1 cellular context compared by ENCODE assay signal in the genomic region with DNA sequence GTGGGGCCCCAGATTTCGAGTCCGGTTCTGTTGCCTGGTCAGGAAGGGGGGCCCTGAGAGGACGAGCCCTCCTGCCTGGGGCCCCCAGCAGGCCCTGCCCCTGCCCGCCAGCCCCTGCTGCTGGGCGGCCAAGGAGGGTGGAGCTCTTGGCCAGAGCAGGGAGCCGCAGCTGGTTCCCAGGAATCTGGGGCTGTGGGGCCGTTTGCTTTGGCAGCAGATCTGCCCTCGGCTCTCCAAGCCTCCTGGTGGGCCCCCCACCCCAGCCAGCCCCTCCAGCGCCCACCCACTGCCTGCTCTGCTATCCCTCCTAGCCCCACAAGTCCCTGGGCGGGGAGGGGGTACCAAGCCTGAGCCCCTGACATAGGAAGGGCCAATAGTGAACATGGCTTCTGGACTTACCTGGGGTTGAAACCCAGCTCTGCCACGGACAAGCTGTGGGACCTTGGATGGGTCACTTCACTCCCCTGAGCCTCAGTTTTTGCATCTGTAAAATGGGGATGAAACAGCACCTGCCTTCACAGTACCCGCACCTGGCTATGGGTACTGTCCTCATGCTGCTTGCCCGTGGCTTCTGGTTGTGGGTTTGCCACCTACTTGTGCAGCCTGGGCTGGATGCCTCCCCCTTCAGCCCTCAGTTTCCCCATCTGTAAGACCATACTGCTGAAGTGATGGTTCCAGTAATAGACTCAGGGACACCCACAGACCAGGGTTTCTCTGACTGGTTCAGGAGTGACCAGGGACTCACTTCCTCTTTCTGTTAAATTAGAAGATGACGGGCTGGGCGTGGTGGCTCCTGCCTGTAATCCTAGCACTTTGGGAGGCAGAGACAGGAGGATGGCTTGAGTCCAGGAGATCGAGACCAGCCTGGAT.
TF ChIP-seq lines count a peak whose summit lies in the region.

No MANE protein-coding gene starts in this region.

TF ChIP-seq in K562, 482 proteins besides CTCF, POLR2A, EP300 and RAD21 (continues in another document):
- TF ChIP-seq RBBP5 (IDR thresholded peaks at IDR 0.05; ENCODE audit: borderline replicate concordance, insufficient read depth, low read length, poor library complexity, severe bottlenecking) = no peak
- TF ChIP-seq CBX5 (IDR thresholded peaks at IDR 0.05; ENCODE audit: borderline replicate concordance, low read depth) = no peak
- TF ChIP-seq DIDO1 (tag; IDR thresholded peaks at IDR 0.05; ENCODE audit: low read depth) = no peak
- TF ChIP-seq BCOR (IDR thresholded peaks at IDR 0.05) = peak; percentile 99
- TF ChIP-seq, protein P1, sequence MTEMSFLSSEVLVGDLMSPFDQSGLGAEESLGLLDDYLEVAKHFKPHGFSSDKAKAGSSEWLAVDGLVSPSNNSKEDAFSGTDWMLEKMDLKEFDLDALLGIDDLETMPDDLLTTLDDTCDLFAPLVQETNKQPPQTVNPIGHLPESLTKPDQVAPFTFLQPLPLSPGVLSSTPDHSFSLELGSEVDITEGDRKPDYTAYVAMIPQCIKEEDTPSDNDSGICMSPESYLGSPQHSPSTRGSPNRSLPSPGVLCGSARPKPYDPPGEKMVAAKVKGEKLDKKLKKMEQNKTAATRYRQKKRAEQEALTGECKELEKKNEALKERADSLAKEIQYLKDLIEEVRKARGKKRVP (CRISPR knock-in tag; IDR thresholded peaks at IDR 0.05) = no peak
- no peak for TF ChIP-seq SIN3A (IDR thresholded peaks at IDR 0.05; ENCODE audit: borderline replicate concordance in 2 of 2, control insufficient read depth in 1 of 2, low read depth in 2 of 2, low read length in 2 of 2)
- TF ChIP-seq ADNP (tag; IDR thresholded peaks at IDR 0.05) = peak; percentile 91
- TF ChIP-seq POLR2AphosphoS5 (IDR thresholded peaks at IDR 0.05; ENCODE audit: control insufficient read depth, insufficient read depth, low read depth, low read length) = no peak
- TF ChIP-seq ZNF12 (CRISPR knock-in tag; IDR thresholded peaks at IDR 0.05) = no peak
- no peak for TF ChIP-seq SRSF9 (IDR thresholded peaks at IDR 0.05; ENCODE audit: borderline replicate concordance, low read depth, low read length)
- TF ChIP-seq MXI1 (IDR thresholded peaks at IDR 0.05; ENCODE audit: low read depth, low read length) = no peak
- no peak for TF ChIP-seq MEF2A (IDR thresholded peaks at IDR 0.05; ENCODE audit: control insufficient read depth, low read depth, low read length)
- TF ChIP-seq, protein P2, sequence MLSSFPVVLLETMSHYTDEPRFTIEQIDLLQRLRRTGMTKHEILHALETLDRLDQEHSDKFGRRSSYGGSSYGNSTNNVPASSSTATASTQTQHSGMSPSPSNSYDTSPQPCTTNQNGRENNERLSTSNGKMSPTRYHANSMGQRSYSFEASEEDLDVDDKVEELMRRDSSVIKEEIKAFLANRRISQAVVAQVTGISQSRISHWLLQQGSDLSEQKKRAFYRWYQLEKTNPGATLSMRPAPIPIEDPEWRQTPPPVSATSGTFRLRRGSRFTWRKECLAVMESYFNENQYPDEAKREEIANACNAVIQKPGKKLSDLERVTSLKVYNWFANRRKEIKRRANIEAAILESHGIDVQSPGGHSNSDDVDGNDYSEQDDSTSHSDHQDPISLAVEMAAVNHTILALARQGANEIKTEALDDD (IDR thresholded peaks at IDR 0.05) = no peak
- TF ChIP-seq ATF7 (IDR thresholded peaks at IDR 0.05) = no peak
- TF ChIP-seq TCFL5 (CRISPR knock-in tag; conservative IDR thresholded peaks at IDR 0.05) = no peak
- no peak for TF ChIP-seq SMC3 (conservative IDR thresholded peaks at IDR 0.05; ENCODE audit: insufficient read depth, low read depth, low read length)
- peak; percentile 94 for TF ChIP-seq CBX1 (IDR thresholded peaks at IDR 0.05; ENCODE audit: low read depth)
- TF ChIP-seq ELF2 (CRISPR knock-in tag; IDR thresholded peaks at IDR 0.05) = no peak
- no peak for TF ChIP-seq NR1H2 (CRISPR knock-in tag; IDR thresholded peaks at IDR 0.05)
- peak; percentile 30 for TF ChIP-seq PHF20 (IDR thresholded peaks at IDR 0.05; ENCODE audit: partially characterized antibody)
- no peak for TF ChIP-seq HMGN3 (IDR thresholded peaks at IDR 0.05; ENCODE audit: borderline replicate concordance, extremely low read depth, insufficient read length, low read depth, low read length)
- no peak for TF ChIP-seq TARDBP (IDR thresholded peaks at IDR 0.05)
- TF ChIP-seq TAF9B (IDR thresholded peaks at IDR 0.05; ENCODE audit: partially characterized antibody) = no peak
- no peak for TF ChIP-seq STAT5B (CRISPR knock-in tag; IDR thresholded peaks at IDR 0.05)
- no peak for TF ChIP-seq MBD2 (IDR thresholded peaks at IDR 0.05; ENCODE audit: borderline replicate concordance, low read depth)
- TF ChIP-seq ZNF217 (CRISPR knock-in tag; IDR thresholded peaks at IDR 0.05) = no peak
- TF ChIP-seq ZBED1 (IDR thresholded peaks at IDR 0.05) = no peak
- TF ChIP-seq SREBF1 (IDR thresholded peaks at IDR 0.05; ENCODE audit: borderline replicate concordance, low read depth, low read length) = no peak
- TF ChIP-seq PTTG1 (tag; IDR thresholded peaks at IDR 0.05; ENCODE audit: low read depth) = no peak
- no peak for TF ChIP-seq CREB1 (IDR thresholded peaks at IDR 0.05)
- no peak for TF ChIP-seq CREB1 (CRISPR knock-in tag; IDR thresholded peaks at IDR 0.05)
- TF ChIP-seq HDGF (IDR thresholded peaks at IDR 0.05) = peak; percentile 30; the same call in 1 of the 2 replicates
- TF ChIP-seq PTBP1 (IDR thresholded peaks at IDR 0.05; ENCODE audit: low read depth, low read length) = 0 out of 2 replicates have a peak, but pooled peaks have one; percentile 42
- TF ChIP-seq, protein P3, sequence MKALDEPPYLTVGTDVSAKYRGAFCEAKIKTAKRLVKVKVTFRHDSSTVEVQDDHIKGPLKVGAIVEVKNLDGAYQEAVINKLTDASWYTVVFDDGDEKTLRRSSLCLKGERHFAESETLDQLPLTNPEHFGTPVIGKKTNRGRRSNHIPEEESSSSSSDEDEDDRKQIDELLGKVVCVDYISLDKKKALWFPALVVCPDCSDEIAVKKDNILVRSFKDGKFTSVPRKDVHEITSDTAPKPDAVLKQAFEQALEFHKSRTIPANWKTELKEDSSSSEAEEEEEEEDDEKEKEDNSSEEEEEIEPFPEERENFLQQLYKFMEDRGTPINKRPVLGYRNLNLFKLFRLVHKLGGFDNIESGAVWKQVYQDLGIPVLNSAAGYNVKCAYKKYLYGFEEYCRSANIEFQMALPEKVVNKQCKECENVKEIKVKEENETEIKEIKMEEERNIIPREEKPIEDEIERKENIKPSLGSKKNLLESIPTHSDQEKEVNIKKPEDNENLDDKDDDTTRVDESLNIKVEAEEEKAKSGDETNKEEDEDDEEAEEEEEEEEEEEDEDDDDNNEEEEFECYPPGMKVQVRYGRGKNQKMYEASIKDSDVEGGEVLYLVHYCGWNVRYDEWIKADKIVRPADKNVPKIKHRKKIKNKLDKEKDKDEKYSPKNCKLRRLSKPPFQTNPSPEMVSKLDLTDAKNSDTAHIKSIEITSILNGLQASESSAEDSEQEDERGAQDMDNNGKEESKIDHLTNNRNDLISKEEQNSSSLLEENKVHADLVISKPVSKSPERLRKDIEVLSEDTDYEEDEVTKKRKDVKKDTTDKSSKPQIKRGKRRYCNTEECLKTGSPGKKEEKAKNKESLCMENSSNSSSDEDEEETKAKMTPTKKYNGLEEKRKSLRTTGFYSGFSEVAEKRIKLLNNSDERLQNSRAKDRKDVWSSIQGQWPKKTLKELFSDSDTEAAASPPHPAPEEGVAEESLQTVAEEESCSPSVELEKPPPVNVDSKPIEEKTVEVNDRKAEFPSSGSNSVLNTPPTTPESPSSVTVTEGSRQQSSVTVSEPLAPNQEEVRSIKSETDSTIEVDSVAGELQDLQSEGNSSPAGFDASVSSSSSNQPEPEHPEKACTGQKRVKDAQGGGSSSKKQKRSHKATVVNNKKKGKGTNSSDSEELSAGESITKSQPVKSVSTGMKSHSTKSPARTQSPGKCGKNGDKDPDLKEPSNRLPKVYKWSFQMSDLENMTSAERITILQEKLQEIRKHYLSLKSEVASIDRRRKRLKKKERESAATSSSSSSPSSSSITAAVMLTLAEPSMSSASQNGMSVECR (CRISPR knock-in tag; IDR thresholded peaks at IDR 0.05) = no peak
- TF ChIP-seq, protein P4, sequence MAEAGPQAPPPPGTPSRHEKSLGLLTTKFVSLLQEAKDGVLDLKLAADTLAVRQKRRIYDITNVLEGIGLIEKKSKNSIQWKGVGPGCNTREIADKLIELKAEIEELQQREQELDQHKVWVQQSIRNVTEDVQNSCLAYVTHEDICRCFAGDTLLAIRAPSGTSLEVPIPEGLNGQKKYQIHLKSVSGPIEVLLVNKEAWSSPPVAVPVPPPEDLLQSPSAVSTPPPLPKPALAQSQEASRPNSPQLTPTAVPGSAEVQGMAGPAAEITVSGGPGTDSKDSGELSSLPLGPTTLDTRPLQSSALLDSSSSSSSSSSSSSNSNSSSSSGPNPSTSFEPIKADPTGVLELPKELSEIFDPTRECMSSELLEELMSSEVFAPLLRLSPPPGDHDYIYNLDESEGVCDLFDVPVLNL (CRISPR knock-in tag; IDR thresholded peaks at IDR 0.05; ENCODE audit: low read depth) = no peak
- no peak for TF ChIP-seq U2AF1 (optimal IDR thresholded peaks at IDR 0.05; ENCODE audit: low read depth, low read length)
- no peak for TF ChIP-seq TFAM (CRISPR knock-in tag; conservative IDR thresholded peaks at IDR 0.05)
- TF ChIP-seq, protein P5, sequence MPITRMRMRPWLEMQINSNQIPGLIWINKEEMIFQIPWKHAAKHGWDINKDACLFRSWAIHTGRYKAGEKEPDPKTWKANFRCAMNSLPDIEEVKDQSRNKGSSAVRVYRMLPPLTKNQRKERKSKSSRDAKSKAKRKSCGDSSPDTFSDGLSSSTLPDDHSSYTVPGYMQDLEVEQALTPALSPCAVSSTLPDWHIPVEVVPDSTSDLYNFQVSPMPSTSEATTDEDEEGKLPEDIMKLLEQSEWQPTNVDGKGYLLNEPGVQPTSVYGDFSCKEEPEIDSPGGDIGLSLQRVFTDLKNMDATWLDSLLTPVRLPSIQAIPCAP (CRISPR knock-in tag; IDR thresholded peaks at IDR 0.05; ENCODE audit: borderline replicate concordance) = no peak
- no peak for TF ChIP-seq ZNF316 (IDR thresholded peaks at IDR 0.05)
- no peak for TF ChIP-seq NCOA4 (IDR thresholded peaks at IDR 0.05; ENCODE audit: partially characterized antibody)
- no peak for TF ChIP-seq ZBTB2 (IDR thresholded peaks at IDR 0.05)
- no peak for TF ChIP-seq CLOCK (CRISPR knock-in tag; IDR thresholded peaks at IDR 0.05; ENCODE audit: borderline replicate concordance)
- no peak for TF ChIP-seq PKNOX1 (IDR thresholded peaks at IDR 0.05)
- TF ChIP-seq ZNF699 (CRISPR knock-in tag; IDR thresholded peaks at IDR 0.05; ENCODE audit: insufficient replicate concordance) = no peak
- TF ChIP-seq RBM25 (IDR thresholded peaks at IDR 0.05; ENCODE audit: low read depth, low read length, severe bottlenecking) = peak; percentile 92
- no peak for TF ChIP-seq SMARCC2 (IDR thresholded peaks at IDR 0.05; ENCODE audit: low read depth)
- no peak for TF ChIP-seq RFX1 (IDR thresholded peaks at IDR 0.05)
- no peak for TF ChIP-seq ZNF740 (CRISPR knock-in tag; IDR thresholded peaks at IDR 0.05)
- TF ChIP-seq ZNF740 (tag; IDR thresholded peaks at IDR 0.05) = no peak
- no peak for TF ChIP-seq ZC3H11A (IDR thresholded peaks at IDR 0.05; ENCODE audit: low read depth, low read length)
- TF ChIP-seq ASH1L (IDR thresholded peaks at IDR 0.05; ENCODE audit: borderline replicate concordance, low read depth, partially characterized antibody) = no peak
- peak; percentile 84; the same call in 1 of the 2 replicates for TF ChIP-seq HDAC2 (IDR thresholded peaks at IDR 0.05)
- peak; percentile 99 for TF ChIP-seq SPI1 (IDR thresholded peaks at IDR 0.05; ENCODE audit: borderline replicate concordance, low read depth, low read length)
